8 cellular contexts compared by ENCODE assay signal in the genomic region with DNA sequence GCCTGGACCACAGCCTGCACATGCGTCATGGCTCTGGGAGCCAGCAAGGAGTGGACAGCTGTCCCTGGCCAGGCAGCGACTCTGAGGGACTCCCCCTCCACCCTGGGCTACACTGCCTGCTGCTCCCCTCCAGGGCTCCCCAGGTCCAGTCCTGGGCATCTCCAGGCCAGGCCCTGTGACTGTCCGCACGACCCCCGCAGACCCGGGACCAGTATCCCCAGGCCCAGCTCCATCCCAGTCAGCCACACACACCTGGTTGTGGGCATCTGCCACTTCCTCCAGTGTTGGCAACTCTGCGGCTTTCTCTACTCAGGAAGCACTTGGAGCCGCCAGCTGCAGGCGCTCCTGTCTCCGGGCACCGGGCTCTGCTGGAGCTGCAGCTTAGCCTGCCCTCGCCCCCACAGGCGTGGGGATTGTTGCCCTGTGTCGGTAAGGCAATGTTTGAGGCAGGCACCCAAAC. TPM values are rescaled to one million over a fixed set of nuclear protein-coding genes. Genes with fewer than 3 reads are reported as not detected.
DNase-seq lines count a peak whose midpoint lies in the region; ATAC-seq and TF ChIP-seq lines count a peak whose summit lies in the region.

No MANE protein-coding gene starts in this region.

- intact Hi-C loops in activated CD4-positive, alpha-beta T cell treated with anti-CD3 and anti-CD28 coated beads for 36 hours (cut with DNase I, micrococcal nuclease): loop anchor here (1.0 kb wide), 2 partner anchors 32 to 247 kb away; a partner anchor contains a TSS
- intact Hi-C loops in MCF 10A (cut with micrococcal nuclease): loop anchor here (1.0 to 2.0 kb wide), 2 partner anchors 32 to 36 kb away; a partner anchor contains a TSS
- intact Hi-C loops in lower lobe of right lung (cut with DNase I): no loop called here

- DNase-seq in activated CD4-positive, alpha-beta T cell treated with anti-CD3 and anti-CD28 coated beads for 36 hours: no peak
- no peak for DNase-seq in activated CD4-positive, alpha-beta T cell treated with anti-CD3 and anti-CD28 coated beads, Interleukin-2, amount 50 U/mL, for 4 hours
- DNase-seq in MCF 10A (ENCODE audit: unreplicated experiment) (no peak), lower lobe of right lung (no peak), tibial nerve (ENCODE audit: low spot score in 2 of 2) (no peak)
- no peak for DNase-seq in central memory CD4-positive, alpha-beta T cell

- no peak for TF ChIP-seq POLR2A in tibial nerve (IDR thresholded peaks at IDR 0.05)

- CTCF ChIA-PET in activated CD4-positive, alpha-beta T cell treated with anti-CD3 and anti-CD28 coated beads for 36 hours (lab: Charles Lee): no interaction called here
- CTCF ChIA-PET in MCF 10A (lab: Yijun Ruan, JAX): no interaction called here

- 69 to 77% methylated on average over 8 to 12 of the region's 14 CpGs for WGBS in tibial nerve, 2 donors

- POLR2A ChIA-PET in activated CD4-positive, alpha-beta T cell treated with anti-CD3 and anti-CD28 coated beads for 36 hours (lab: Charles Lee): interaction anchor here (0.9 kb wide), 1 partner anchor 9 kb away, joined by 4 read pairs; no protein-coding TSS in a partner anchor
- POLR2A ChIA-PET in MCF 10A (lab: Yijun Ruan, JAX): interaction anchor here (0.8 to 2.6 kb wide), 15 partner anchors 11 to 68 kb away, joined by 3 to 14 read pairs (median 5); a partner anchor contains a TSS

- TF ChIP-seq CTCF in MCF 10A (IDR thresholded peaks at IDR 0.05; ENCODE audit: unreplicated experiment): no peak
- TF ChIP-seq CTCF in lower lobe of right lung (IDR thresholded peaks at IDR 0.05): no peak
- TF ChIP-seq CTCF in tibial nerve (IDR thresholded peaks at IDR 0.05): no peak

- peak overlapping the region; percentile 95 for H3K27ac ChIP-seq in lower lobe of right lung
- peak overlapping the region; percentile 93 to 98 (median 98) for H3K27ac ChIP-seq in tibial nerve

- ATAC-seq in activated CD4-positive, alpha-beta T cell treated with anti-CD3 and anti-CD28 coated beads for 36 hours: no peak
- no peak for ATAC-seq in lower lobe of right lung
- no peak for ATAC-seq in HG03139 (IDR thresholded peaks at IDR 0.05; ENCODE audit: unreplicated experiment)
- no peak for ATAC-seq in GM19328 (IDR thresholded peaks at IDR 0.05; ENCODE audit: unreplicated experiment)

- peaks cover 12% of the 10 kb centered on the region for H3K4me1 Mint-ChIP-seq in activated CD4-positive, alpha-beta T cell treated with anti-CD3 and anti-CD28 coated beads for 36 hours
- H3K4me1 Mint-ChIP-seq in MCF 10A (ENCODE audit: insufficient read depth, unreplicated experiment): peaks cover 13% of the 10 kb centered on the region

- no peak overlapping the region for H3K27ac Mint-ChIP-seq in activated CD4-positive, alpha-beta T cell treated with anti-CD3 and anti-CD28 coated beads for 36 hours
- H3K27ac Mint-ChIP-seq in MCF 10A (ENCODE audit: low read depth, unreplicated experiment): peak overlapping the region; percentile 90

- H3K27me3 Mint-ChIP-seq in activated CD4-positive, alpha-beta T cell treated with anti-CD3 and anti-CD28 coated beads for 36 hours: no peaks in the 10 kb centered on the region
- H3K27me3 Mint-ChIP-seq in MCF 10A (ENCODE audit: insufficient read depth, unreplicated experiment): no peaks in the 10 kb centered on the region

- H3K4me3 Mint-ChIP-seq in activated CD4-positive, alpha-beta T cell treated with anti-CD3 and anti-CD28 coated beads for 36 hours: peak overlapping the region; percentile 78
- peak overlapping the region; percentile 80 for H3K4me3 Mint-ChIP-seq in MCF 10A (ENCODE audit: unreplicated experiment)

- no TSS peak for BruUV-seq in MCF 10A (replicated peaks; lab: Mats Ljungman, UMichigan)

- peaks cover 29% of the 10 kb centered on the region for H3K36me3 ChIP-seq in lower lobe of right lung
- peaks cover 0 to 31% (median 0%) of the 10 kb centered on the region in 3 donors for H3K36me3 ChIP-seq in tibial nerve

- H3K4me3 ChIP-seq in lower lobe of right lung: peak overlapping the region; percentile 75
- H3K4me3 ChIP-seq in tibial nerve: peak overlapping the region in 3 of 4 donors; percentile 54 to 90 (median 69)

- peaks cover 5% of the 10 kb centered on the region for H3K36me3 Mint-ChIP-seq in activated CD4-positive, alpha-beta T cell treated with anti-CD3 and anti-CD28 coated beads for 36 hours (ENCODE audit: low read depth)
- peaks cover 27% of the 10 kb centered on the region for H3K36me3 Mint-ChIP-seq in MCF 10A (ENCODE audit: insufficient read depth, unreplicated experiment)

- TF ChIP-seq EP300 in tibial nerve (IDR thresholded peaks at IDR 0.05): no peak

- no peaks in the 10 kb centered on the region for H3K9me3 Mint-ChIP-seq in activated CD4-positive, alpha-beta T cell treated with anti-CD3 and anti-CD28 coated beads for 36 hours (ENCODE audit: low read depth)
- H3K9me3 Mint-ChIP-seq in MCF 10A (ENCODE audit: unreplicated experiment): no peaks in the 10 kb centered on the region

- H3K4me1 ChIP-seq in lower lobe of right lung (peaks cover 28% of the 10 kb centered on the region), tibial nerve (peaks cover 0 to 56% (median 16%) of the 10 kb centered on the region in 4 donors)

- H3K9me3 ChIP-seq in lower lobe of right lung: no peaks in the 10 kb centered on the region
- no peaks in the 10 kb centered on the region for H3K9me3 ChIP-seq in tibial nerve

- H3K27me3 ChIP-seq in lower lobe of right lung (ENCODE audit: low read depth) (no peaks in the 10 kb centered on the region), tibial nerve (no peaks in the 10 kb centered on the region)

RNA-seq across cellular contexts. Expression of a gene that starts 2.4 kb away (rescaled TPM):
- 10 to 100 TPM; 12.9 to 14.4 TPM for total RNA-seq in activated CD4-positive, alpha-beta T cell treated with anti-CD3 and anti-CD28 coated beads for 36 hours
- total RNA-seq in MCF 10A (2022) (21.7 and 28.2 TPM in 2 replicates), lower lobe of right lung (32.2 TPM), tibial nerve (10 to 100 TPM; 19.9 to 52.2 (median 38.0) TPM)

RNA-seq across cellular contexts. Expression of a gene that starts 32.2 kb away (rescaled TPM):
- total RNA-seq in activated CD4-positive, alpha-beta T cell treated with anti-CD3 and anti-CD28 coated beads for 36 hours: 10 to 100 TPM; 37.8 to 56.5 TPM
- 44.1 and 72.3 TPM in 2 replicates for total RNA-seq in MCF 10A (2022)
- 19.1 TPM for total RNA-seq in lower lobe of right lung
- 10 to 100 TPM in 3 of 4 donors, 1 to 10 TPM in 1; 8.3 to 44.1 (median 15.6) TPM for total RNA-seq in tibial nerve

RNA-seq across cellular contexts. Expression of a gene that starts 52.9 kb away (rescaled TPM):
- total RNA-seq in activated CD4-positive, alpha-beta T cell treated with anti-CD3 and anti-CD28 coated beads for 36 hours: 10 to 100 TPM; 46.4 to 51.3 TPM
- total RNA-seq in MCF 10A (2022) (52.4 and 54.8 TPM in 2 replicates), lower lobe of right lung (46.2 TPM), tibial nerve (10 to 100 TPM; 27.8 to 41.4 (median 32.2) TPM)
